In genomic region chr20:1212607-1213396, GRCh38 we compare ENCODE assay signal across 1 cellular context.
TF ChIP-seq lines count a peak whose summit lies in the region.

No MANE protein-coding gene starts in this region.

TF ChIP-seq in WTC11, 78 proteins besides CTCF, POLR2A, EP300 and RAD21:
- TF ChIP-seq GABPB1 (CRISPR knock-in tag; IDR thresholded peaks at IDR 0.05) (peak; percentile 33; the same call in 1 of the 2 replicates), NR1H2 (CRISPR knock-in tag; IDR thresholded peaks at IDR 0.05) (no peak)
